21 cellular contexts compared by ENCODE assay signal in the genomic region with DNA sequence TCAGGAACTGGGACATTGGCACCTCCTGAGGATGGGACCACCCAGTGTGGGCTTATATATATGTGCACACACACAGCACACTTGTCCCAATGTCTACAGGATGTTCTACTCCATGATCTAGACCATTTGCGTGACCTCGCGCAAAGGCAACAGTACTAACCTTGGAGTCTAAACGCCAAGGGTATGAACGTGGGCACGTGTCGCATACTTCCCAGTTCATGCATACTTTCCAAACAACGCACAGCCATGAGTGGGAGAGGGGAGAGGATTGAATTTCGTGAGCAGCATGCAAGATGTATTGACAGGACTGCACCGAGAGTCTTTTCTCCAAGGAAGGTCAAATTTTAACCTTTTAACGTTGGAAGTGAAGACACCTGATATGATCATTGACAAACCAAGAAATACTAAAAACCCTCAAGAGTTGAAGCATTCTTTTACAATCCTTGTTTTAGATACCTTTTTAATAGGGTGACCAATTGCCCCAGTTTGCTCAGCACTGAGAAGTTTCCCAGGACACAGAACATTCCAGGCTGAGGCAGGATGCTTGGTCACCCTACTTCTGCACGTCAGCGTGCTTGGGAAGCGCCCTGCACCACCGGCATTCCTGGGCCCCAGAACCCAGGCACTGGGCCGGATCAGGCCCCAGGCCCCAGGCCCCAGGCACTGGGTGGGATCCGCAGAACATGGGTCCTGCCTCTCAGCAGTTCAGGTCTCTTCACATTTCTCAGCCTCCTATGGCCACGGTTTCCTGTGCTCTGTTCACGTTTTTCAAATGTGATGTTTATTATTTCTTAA.
DNase-seq lines count a peak whose midpoint lies in the region; ATAC-seq, FAIRE-seq and TF ChIP-seq lines count a peak whose summit lies in the region.
"Had no signal": no experiment of that assay in that cellular context is flagged by ENCODE, and none has a peak within 500 bp of the region (broad histone marks: within the 10 kb centered on the region; RNA-seq: fewer than 3 reads in every experiment).

No MANE protein-coding gene starts in this region.

- H3K4ac ChIP-seq in H1 (replicated peaks; ENCODE audit: insufficient read length, low read depth, low read length) (no peak overlapping the region), trophoblast cell (ENCODE audit: low read depth, low read length) (no peak overlapping the region)

- H3K79me2 ChIP-seq in H1 (ENCODE audit: control insufficient read depth in 1 of 2, insufficient read depth in 2 of 2, low read length in 2 of 2) (no peaks in the 10 kb centered on the region), trophoblast cell (ENCODE audit: control insufficient read depth, insufficient read depth, low read length, poor library complexity) (no peaks in the 10 kb centered on the region), osteoblast (ENCODE audit: insufficient read depth, low read length) (no peaks in the 10 kb centered on the region)

- H3K4me3 Mint-ChIP-seq in activated CD4-positive, alpha-beta T cell treated with anti-CD3 and anti-CD28 coated beads, Interleukin-2, amount 10 ng/mL, durations not matched to agents 7 days and 5 days: no peak overlapping the region
- H3K4me3 Mint-ChIP-seq: CD4-positive, alpha-beta T cell; IgD-negative memory B cell had no signal

- H3K4me3 ChIP-seq in H1 (ENCODE audit: extremely low read depth in 1 of 4, insufficient read depth in 2 of 4, low read depth in 3 of 4, low read length in 4 of 4) (no peak overlapping the region), trophoblast cell (ENCODE audit: low read depth, low read length) (no peak overlapping the region), skeletal muscle tissue (ENCODE audit: low read length in 3 of 3) (no peak overlapping the region), osteoblast (ENCODE audit: insufficient read depth, low read length) (no peak overlapping the region)
- H3K4me3 ChIP-seq: A549, GM23248 had no signal

- H4K5ac ChIP-seq in H1 (ENCODE audit: insufficient read length, low read depth, low read length): no peak overlapping the region

- H3K27me3 ChIP-seq in H1 (replicated peaks in 1 of 4; ENCODE audit: control insufficient read depth in 3 of 4, extremely low read depth in 1 of 4, insufficient read depth in 3 of 4, low read length in 3 of 4) (no peaks in the 10 kb centered on the region), trophoblast cell (ENCODE audit: insufficient read depth, low read length) (no peaks in the 10 kb centered on the region), skeletal muscle tissue (ENCODE audit: control insufficient read depth in 3 of 3, insufficient read depth in 3 of 3, low read length in 3 of 3) (no peaks in the 10 kb centered on the region), osteoblast (ENCODE audit: insufficient read depth, low read length) (no peaks in the 10 kb centered on the region)

- H2BK12ac ChIP-seq in H1 (ENCODE audit: low read depth, low read length) (no peak overlapping the region), trophoblast cell (ENCODE audit: low read length) (no peak overlapping the region)

- WGBS in H1 (ENCODE audit: extremely low coverage in 1 of 2, insufficient coverage in 1 of 2, insufficient read length in 1 of 2, insufficient replicate concordance in 2 of 2, low coverage in 1 of 2, low lambda C conversion rate in 2 of 2, missing lambda C conversion rate in 1 of 2), 2 experiments: 94% methylated on average over 18 of the region's 19 CpGs; no CpG with 5 or more reads in 1 of the 2 experiments
- WGBS in trophoblast cell (ENCODE audit: extremely low coverage, insufficient coverage, insufficient read length): no CpG with 5 or more reads among the region's 19 CpGs

- CTCF ChIA-PET in H1 (lab: Charles Lee; ENCODE audit: partially characterized antibody): interaction anchor here (1.3 to 1.5 kb wide), 2 partner anchors 20 to 30 kb away, joined by 3 to 4 read pairs; no protein-coding TSS in a partner anchor
- CTCF ChIA-PET in activated CD4-positive, alpha-beta T cell treated with anti-CD3 and anti-CD28 coated beads, Interleukin-2, amount 10 ng/mL, durations not matched to agents 7 days and 5 days (lab: Charles Lee): no interaction called here

- H3K4me2 ChIP-seq in H1 (ENCODE audit: insufficient read depth in 1 of 2, low read depth in 2 of 2, low read length in 2 of 2): no peak overlapping the region
- H3K4me2 ChIP-seq in trophoblast cell (ENCODE audit: low read length): no peak overlapping the region
- H3K4me2 ChIP-seq in osteoblast (ENCODE audit: insufficient read depth, low read length): no peak overlapping the region
- H3K4me2 ChIP-seq: A549 had no signal

- no peak overlapping the region for H4K91ac ChIP-seq in H1 (replicated peaks; ENCODE audit: insufficient read length, low read length)
- H4K91ac ChIP-seq in trophoblast cell (ENCODE audit: low read depth, low read length): no peak overlapping the region

- H2BK5ac ChIP-seq in H1 (ENCODE audit: low read depth, low read length) (no peak overlapping the region), trophoblast cell (ENCODE audit: low read depth, low read length, poor library complexity) (no peak overlapping the region)

- 0 out of 7 replicates have a peak, but pooled peaks cover 0 to 3% (median 0%) of the 10 kb centered on the region in 4 experiments for H3K4me1 ChIP-seq in H1 (replicated peaks in 1 of 4; ENCODE audit: control insufficient read depth in 3 of 4, insufficient read depth in 4 of 4, low read length in 3 of 4)
- H3K4me1 ChIP-seq in trophoblast cell (ENCODE audit: control insufficient read depth in 1 of 2, insufficient read depth in 2 of 2, low read length in 2 of 2): peaks cover 12 to 13% of the 10 kb centered on the region in 2 experiments
- peaks cover 0 to 3% (median 0%) of the 10 kb centered on the region in 3 donors for H3K4me1 ChIP-seq in skeletal muscle tissue (ENCODE audit: control insufficient read depth in 3 of 3, insufficient read depth in 3 of 3, low read length in 3 of 3)
- H3K4me1 ChIP-seq in osteoblast (ENCODE audit: insufficient read depth, low read length): no peaks in the 10 kb centered on the region
- H3K4me1 ChIP-seq: A549, Caco-2 had no signal

- H3K9ac ChIP-seq in H1 (replicated peaks in 1 of 4; ENCODE audit: extremely low read depth in 1 of 4, low read depth in 3 of 4, low read length in 3 of 4) (no peak overlapping the region), trophoblast cell (ENCODE audit: low read length) (no peak overlapping the region), skeletal muscle tissue (ENCODE audit: low read depth in 1 of 3, low read length in 3 of 3) (no peak overlapping the region)
- H3K9ac ChIP-seq: GM23248 had no signal

- peak; percentile 54 for DNase-seq in Daoy (ENCODE audit: low read depth)
- no peak for DNase-seq in H1 (ENCODE audit: low read depth in 1 of 2, low spot score in 2 of 2)
- DNase-seq in trophoblast cell: peak; percentile 10 to 59
- DNase-seq in NCI-H2081 treated with DMSO at 0.1 percent for 48 hours (lab: John Stamatoyannopoulos, UW): no peak
- no peak for DNase-seq in activated CD4-positive, alpha-beta T cell treated with anti-CD3 and anti-CD28 coated beads, Interleukin-2, amount 10 ng/mL, durations not matched to agents 7 days and 5 days
- no peak for DNase-seq in osteoblast (ENCODE audit: insufficient read length, low spot score, missing footprints)
- DNase-seq: AML-193; Caco-2; CD4-positive, alpha-beta T cell; GF-D8; GM23248; HCEC 1CT had no signal

- H3K9me3 Mint-ChIP-seq in activated CD4-positive, alpha-beta T cell treated with anti-CD3 and anti-CD28 coated beads, Interleukin-2, amount 10 ng/mL, durations not matched to agents 7 days and 5 days: no peaks in the 10 kb centered on the region
- H3K9me3 Mint-ChIP-seq: CD4-positive, alpha-beta T cell had no signal

- no peak overlapping the region for H3K27ac Mint-ChIP-seq in activated CD4-positive, alpha-beta T cell treated with anti-CD3 and anti-CD28 coated beads, Interleukin-2, amount 10 ng/mL, durations not matched to agents 7 days and 5 days
- H3K27ac Mint-ChIP-seq: CD4-positive, alpha-beta T cell; IgD-negative memory B cell had no signal

- no peak for TF ChIP-seq EP300 in H1 (IDR thresholded peaks at IDR 0.05; ENCODE audit: borderline replicate concordance in 1 of 2, low read depth in 2 of 2, low read length in 2 of 2)

- H3K18ac ChIP-seq in H1 (ENCODE audit: extremely low read depth, low read length): no peak overlapping the region
- no peak overlapping the region for H3K18ac ChIP-seq in trophoblast cell (ENCODE audit: low read length)

- no peaks in the 10 kb centered on the region for H3K36me3 ChIP-seq in H1 (ENCODE audit: control insufficient read depth in 2 of 4, insufficient read depth in 4 of 4, low read length in 3 of 4)
- H3K36me3 ChIP-seq in trophoblast cell (ENCODE audit: control insufficient read depth in 1 of 2, insufficient read depth in 2 of 2, low read length in 2 of 2): no peaks in the 10 kb centered on the region
- H3K36me3 ChIP-seq in skeletal muscle tissue (ENCODE audit: control insufficient read depth in 3 of 3, insufficient read depth in 3 of 3, low read length in 3 of 3): no peaks in the 10 kb centered on the region
- H3K36me3 ChIP-seq in osteoblast (ENCODE audit: insufficient read depth, low read length): no peaks in the 10 kb centered on the region

- no peak overlapping the region for H2AFZ ChIP-seq in H1 (ENCODE audit: low read length)
- no peak overlapping the region for H2AFZ ChIP-seq in trophoblast cell (ENCODE audit: insufficient read depth, low read length, poor library complexity)
- H2AFZ ChIP-seq in osteoblast (ENCODE audit: low read length): no peak overlapping the region
- H2AFZ ChIP-seq: GM23248 had no signal

- H3K79me1 ChIP-seq in H1 (ENCODE audit: low read depth, low read length) (no peaks in the 10 kb centered on the region), trophoblast cell (ENCODE audit: low read length) (peaks cover 14% of the 10 kb centered on the region)

- no peaks in the 10 kb centered on the region for H3K4me1 Mint-ChIP-seq in activated CD4-positive, alpha-beta T cell treated with anti-CD3 and anti-CD28 coated beads, Interleukin-2, amount 10 ng/mL, durations not matched to agents 7 days and 5 days
- H3K4me1 Mint-ChIP-seq: IgD-negative memory B cell had no signal

- H3K27me3 Mint-ChIP-seq in activated CD4-positive, alpha-beta T cell treated with anti-CD3 and anti-CD28 coated beads, Interleukin-2, amount 10 ng/mL, durations not matched to agents 7 days and 5 days: no peaks in the 10 kb centered on the region

- H3K36me3 Mint-ChIP-seq in activated CD4-positive, alpha-beta T cell treated with anti-CD3 and anti-CD28 coated beads, Interleukin-2, amount 10 ng/mL, durations not matched to agents 7 days and 5 days (ENCODE audit: low read depth): no peaks in the 10 kb centered on the region

- no peak overlapping the region for H2BK120ac ChIP-seq in H1 (replicated peaks; ENCODE audit: low read depth, low read length)
- no peak overlapping the region for H2BK120ac ChIP-seq in trophoblast cell (ENCODE audit: insufficient read depth, low read length, poor library complexity)

- no peak overlapping the region for H3K23ac ChIP-seq in H1 (ENCODE audit: insufficient read length)
- no peak overlapping the region for H3K23ac ChIP-seq in trophoblast cell (ENCODE audit: low read length)

- H4K8ac ChIP-seq in H1 (ENCODE audit: extremely low read depth, insufficient read depth, low read length): no peak overlapping the region; the same call in 1 of the 2 replicates
- no peak overlapping the region for H4K8ac ChIP-seq in trophoblast cell (ENCODE audit: low read depth, low read length)

- no peak overlapping the region for H2BK15ac ChIP-seq in H1 (ENCODE audit: low read length)

- TF ChIP-seq CTCF in H1 (IDR thresholded peaks at IDR 0.05; ENCODE audit: control extremely low read depth in 1 of 3, insufficient read depth in 1 of 3, low read depth in 1 of 3, low read length in 3 of 3): no peak
- TF ChIP-seq CTCF in osteoblast (IDR thresholded peaks at IDR 0.05; ENCODE audit: extremely low read depth, low read depth, low read length): no peak

- TF ChIP-seq RAD21 in H1 (IDR thresholded peaks at IDR 0.05 in 1 of 2, conservative IDR thresholded peaks at IDR 0.05 in 1 of 2; ENCODE audit: low read depth in 2 of 2, low read length in 2 of 2): no peak

- no peak overlapping the region for H3K14ac ChIP-seq in H1 (ENCODE audit: insufficient read length)
- no peak overlapping the region for H3K14ac ChIP-seq in trophoblast cell (ENCODE audit: low read length)

- TF ChIP-seq POLR2A in H1 (IDR thresholded peaks at IDR 0.05; ENCODE audit: control extremely low read depth in 1 of 2, low read depth in 2 of 2, low read length in 2 of 2): no peak

- H2AK5ac ChIP-seq in H1 (ENCODE audit: low read depth, low read length) (no peak overlapping the region), trophoblast cell (ENCODE audit: low read length) (no peak overlapping the region)

- POLR2A ChIA-PET in H1 (lab: Charles Lee; ENCODE audit: partially characterized antibody): no interaction called here
- POLR2A ChIA-PET in activated CD4-positive, alpha-beta T cell treated with anti-CD3 and anti-CD28 coated beads, Interleukin-2, amount 10 ng/mL, durations not matched to agents 7 days and 5 days (lab: Charles Lee): no interaction called here

- H3K56ac ChIP-seq in H1 (replicated peaks; ENCODE audit: insufficient read length, low read depth, low read length): no peak overlapping the region

- H3K9me3 ChIP-seq in H1 (ENCODE audit: insufficient read depth in 2 of 2, low read depth in 1 of 2, low read length in 1 of 2) (no peaks in the 10 kb centered on the region), trophoblast cell (ENCODE audit: insufficient read depth, low read depth, low read length) (peaks cover 3% of the 10 kb centered on the region), skeletal muscle tissue (ENCODE audit: control insufficient read depth in 3 of 3, low read length in 3 of 3) (no peaks in the 10 kb centered on the region), osteoblast (ENCODE audit: low read depth, low read length) (no peaks in the 10 kb centered on the region)
- H3K9me3 ChIP-seq: A549, Caco-2 had no signal

- no peak for FAIRE-seq in H1 (lab: Jason Lieb, UNC)
- FAIRE-seq: A549, D721Med, H54, HepG2 had no signal

- no peak overlapping the region for H3K27ac ChIP-seq in H1 (ENCODE audit: low read depth, low read length)
- no peak overlapping the region for H3K27ac ChIP-seq in trophoblast cell (ENCODE audit: low read depth, low read length)
- H3K27ac ChIP-seq in skeletal muscle tissue (ENCODE audit: low read depth, low read length): peak overlapping the region; percentile 48
- no peak overlapping the region for H3K27ac ChIP-seq in osteoblast (ENCODE audit: low read depth, low read length)
- H3K27ac ChIP-seq: 22Rv1, A549, C4-2B, GM23248 had no signal

- H4K20me1 ChIP-seq in H1 (replicated peaks in 1 of 2; ENCODE audit: control insufficient read depth in 1 of 2, insufficient read depth in 2 of 2, low read length in 2 of 2): no peaks in the 10 kb centered on the region
- H4K20me1 ChIP-seq in osteoblast (ENCODE audit: insufficient read depth, low read length): no peaks in the 10 kb centered on the region

- no peak for ATAC-seq in HG03139 (IDR thresholded peaks at IDR 0.05; ENCODE audit: unreplicated experiment)
- ATAC-seq: A549, HepG2 had no signal

- no peak overlapping the region for H4K12ac ChIP-seq in trophoblast cell (ENCODE audit: low read depth, low read length)

- H3K23me2 ChIP-seq in H1 (ENCODE audit: low read depth, low read length): no peaks in the 10 kb centered on the region

- H2BK20ac ChIP-seq in H1 (ENCODE audit: low read length): peak overlapping the region; percentile 66; the same call in 1 of the 2 replicates

Comparison
In these comparisons a context has a peak if more than half of its experiments do, and no peak if none do; other contexts are left out.
1. DNase-seq: peak in Daoy (single experiment) and trophoblast cell (2 of 2); none in H1 (0 of 2), NCI-H2081 treated with DMSO at 0.1 percent for 48 hours (single experiment), activated CD4-positive, alpha-beta T cell treated with anti-CD3 and anti-CD28 coated beads, Interleukin-2, amount 10 ng/mL, durations not matched to agents 7 days and 5 days (single experiment) and osteoblast (single experiment).